Comparison of ENCODE assay signal across 12 cellular contexts in genomic region chr13:111179908-111180756, GRCh38.
A peak's percentile ranks its signal among the peaks of the same experiment; 100 is the strongest.
DNase-seq lines count a peak whose midpoint lies in the region; ATAC-seq and TF ChIP-seq lines count a peak whose summit lies in the region.
"Had no signal": no experiment of that assay in that cellular context is flagged by ENCODE, and none has a peak within 500 bp of the region (broad histone marks: within the 10 kb centered on the region; RNA-seq: fewer than 3 reads in every experiment).

No MANE protein-coding gene starts in this region.

- peaks cover 26% of the 10 kb centered on the region for H3K36me3 Mint-ChIP-seq in activated naive CD4-positive, alpha-beta T cell treated with anti-CD3 and anti-CD28 coated beads for 36 hours (ENCODE audit: low read depth)
- H3K36me3 Mint-ChIP-seq in T-helper 17 cell (ENCODE audit: low read depth): no peaks in the 10 kb centered on the region
- peaks cover 24% of the 10 kb centered on the region for H3K36me3 Mint-ChIP-seq in effector memory CD8-positive, alpha-beta T cell (ENCODE audit: insufficient read depth)

- H3K27ac Mint-ChIP-seq in activated naive CD4-positive, alpha-beta T cell treated with anti-CD3 and anti-CD28 coated beads for 36 hours: peak overlapping the region; percentile 88
- peak overlapping the region; percentile 100 for H3K27ac Mint-ChIP-seq in T-helper 17 cell
- peak overlapping the region; percentile 0 to 17 for H3K27ac Mint-ChIP-seq in effector memory CD8-positive, alpha-beta T cell

- peaks cover 91% of the 10 kb centered on the region for H3K4me1 Mint-ChIP-seq in activated naive CD4-positive, alpha-beta T cell treated with anti-CD3 and anti-CD28 coated beads for 36 hours (ENCODE audit: low read depth)
- peaks cover 74% of the 10 kb centered on the region for H3K4me1 Mint-ChIP-seq in T-helper 17 cell
- peaks cover 75 to 77% of the 10 kb centered on the region in 2 donors for H3K4me1 Mint-ChIP-seq in effector memory CD8-positive, alpha-beta T cell (ENCODE audit: low read depth in 2 of 2)

- no peaks in the 10 kb centered on the region for H3K27me3 Mint-ChIP-seq in activated naive CD4-positive, alpha-beta T cell treated with anti-CD3 and anti-CD28 coated beads for 36 hours (ENCODE audit: low read depth)
- H3K27me3 Mint-ChIP-seq in T-helper 17 cell: no peaks in the 10 kb centered on the region
- no peaks in the 10 kb centered on the region for H3K27me3 Mint-ChIP-seq in effector memory CD8-positive, alpha-beta T cell

- peaks cover 7% of the 10 kb centered on the region for H3K9me3 Mint-ChIP-seq in activated naive CD4-positive, alpha-beta T cell treated with anti-CD3 and anti-CD28 coated beads for 36 hours
- H3K9me3 Mint-ChIP-seq in effector memory CD8-positive, alpha-beta T cell: no peaks in the 10 kb centered on the region

- CTCF ChIA-PET in activated naive CD4-positive, alpha-beta T cell treated with anti-CD3 and anti-CD28 coated beads for 36 hours (lab: Charles Lee): interaction anchor here (1.2 kb wide), 1 partner anchor 24 kb away, joined by 3 read pairs; no protein-coding TSS in a partner anchor

- ATAC-seq in T-helper 17 cell: peak; percentile 17
- ATAC-seq in effector memory CD8-positive, alpha-beta T cell (replicated peaks): no peak
- ATAC-seq: left ventricle myocardium superior, pancreas had no signal

- H3K9me3 ChIP-seq in T-helper 17 cell (ENCODE audit: control insufficient read depth, low read length, poor library complexity, severe bottlenecking) (no peaks in the 10 kb centered on the region), tibial artery (no peaks in the 10 kb centered on the region), uterus (no peaks in the 10 kb centered on the region)
- H3K9me3 ChIP-seq: pancreas had no signal

- no peak for TF ChIP-seq POLR2A in uterus (IDR thresholded peaks at IDR 0.05)

- H3K27me3 ChIP-seq in tibial artery (no peaks in the 10 kb centered on the region), uterus (no peaks in the 10 kb centered on the region)
- H3K27me3 ChIP-seq: pancreas had no signal

- no peak for TF ChIP-seq CTCF in tibial artery (IDR thresholded peaks at IDR 0.05)
- TF ChIP-seq CTCF in uterus (IDR thresholded peaks at IDR 0.05): no peak

- H3K4me1 ChIP-seq in tibial artery (peaks cover 9 to 98% (median 57%) of the 10 kb centered on the region in 4 donors), uterus (peaks cover 4 to 5% of the 10 kb centered on the region in 2 donors)

- intact Hi-C loops in activated naive CD4-positive, alpha-beta T cell treated with anti-CD3 and anti-CD28 coated beads for 36 hours (cut with micrococcal nuclease): loop anchor here (1.0 to 10.0 kb wide), 2 partner anchors 9 to 265 kb away; partner anchors contain the start of gene ANKRD10
- intact Hi-C loops in tibial artery (cut with DNase I; ENCODE audit: low total_unique reads): no loop called here
- intact Hi-C loops in uterus (cut with DNase I; ENCODE audit: low total_unique reads): no loop called here

- DNase-seq in activated naive CD4-positive, alpha-beta T cell treated with anti-CD3 and anti-CD28 coated beads for 36 hours: peak; percentile 35
- no peak for DNase-seq in activated naive CD4-positive, alpha-beta T cell (lab: John Stamatoyannopoulos, UW)
- no peak for DNase-seq in T-helper 17 cell
- DNase-seq in effector memory CD8-positive, alpha-beta T cell: no peak
- DNase-seq in tibial artery: no peak
- DNase-seq in uterus: no peak
- DNase-seq in NCI-H446 (lab: John Stamatoyannopoulos, UW): no peak
- no peak for DNase-seq in NCI-H2029 treated with DMSO at 0.1 percent for 48 hours (lab: John Stamatoyannopoulos, UW)
- DNase-seq: effector CD4-positive, alpha-beta T cell; left ventricle myocardium superior; pancreas had no signal

- H3K27ac ChIP-seq in tibial artery: peak overlapping the region; percentile 84 to 91
- peak overlapping the region in 1 of 2 donors; percentile 47 for H3K27ac ChIP-seq in uterus
- H3K27ac ChIP-seq: KMS-11, pancreas had no signal

- H3K4me3 ChIP-seq in tibial artery (no peak overlapping the region), uterus (no peak overlapping the region)
- H3K4me3 ChIP-seq: pancreas had no signal

- H3K4me3 Mint-ChIP-seq in activated naive CD4-positive, alpha-beta T cell treated with anti-CD3 and anti-CD28 coated beads for 36 hours: peak overlapping the region; percentile 6
- peak overlapping the region; percentile 0 for H3K4me3 Mint-ChIP-seq in T-helper 17 cell
- H3K4me3 Mint-ChIP-seq in effector memory CD8-positive, alpha-beta T cell: peak overlapping the region in 1 of 2 donors; percentile 14

- H3K36me3 ChIP-seq in tibial artery (no peaks in the 10 kb centered on the region), uterus (no peaks in the 10 kb centered on the region)
- H3K36me3 ChIP-seq: pancreas had no signal

Comparison
In these comparisons a context has a peak if more than half of its experiments do, and no peak if none do; other contexts are left out.
1. H3K27ac Mint-ChIP-seq: peak in every context shown above with its lines; median percentile 100 in T-helper 17 cell; 88 in activated naive CD4-positive, alpha-beta T cell treated with anti-CD3 and anti-CD28 coated beads for 36 hours; 8 in effector memory CD8-positive, alpha-beta T cell.